ENCODE assay signal across 2 cellular contexts in the genomic region with DNA sequence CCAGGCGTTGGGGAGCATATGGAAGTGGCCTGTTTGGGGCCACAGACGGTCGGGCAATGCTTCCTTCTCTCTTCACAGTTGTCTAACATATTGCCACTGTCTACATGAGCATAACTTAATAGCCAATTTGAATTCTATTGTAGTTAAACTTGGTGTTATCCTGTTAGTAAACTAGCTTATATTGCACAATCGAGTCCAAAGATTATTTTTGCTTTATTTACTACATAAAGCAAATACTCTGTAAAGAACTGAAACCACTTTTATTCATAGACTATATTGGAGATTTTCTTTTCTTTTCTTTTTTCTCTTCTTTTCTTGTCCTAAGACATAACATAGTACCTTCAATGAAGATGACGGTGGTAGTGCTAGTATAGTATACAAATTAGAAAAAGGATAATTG.
TF ChIP-seq lines count a peak whose summit lies in the region.

No MANE protein-coding gene starts in this region.

TF ChIP-seq in K562, 482 proteins besides CTCF, POLR2A, EP300 and RAD21 (continued from another document):
- TF ChIP-seq, protein P1, sequence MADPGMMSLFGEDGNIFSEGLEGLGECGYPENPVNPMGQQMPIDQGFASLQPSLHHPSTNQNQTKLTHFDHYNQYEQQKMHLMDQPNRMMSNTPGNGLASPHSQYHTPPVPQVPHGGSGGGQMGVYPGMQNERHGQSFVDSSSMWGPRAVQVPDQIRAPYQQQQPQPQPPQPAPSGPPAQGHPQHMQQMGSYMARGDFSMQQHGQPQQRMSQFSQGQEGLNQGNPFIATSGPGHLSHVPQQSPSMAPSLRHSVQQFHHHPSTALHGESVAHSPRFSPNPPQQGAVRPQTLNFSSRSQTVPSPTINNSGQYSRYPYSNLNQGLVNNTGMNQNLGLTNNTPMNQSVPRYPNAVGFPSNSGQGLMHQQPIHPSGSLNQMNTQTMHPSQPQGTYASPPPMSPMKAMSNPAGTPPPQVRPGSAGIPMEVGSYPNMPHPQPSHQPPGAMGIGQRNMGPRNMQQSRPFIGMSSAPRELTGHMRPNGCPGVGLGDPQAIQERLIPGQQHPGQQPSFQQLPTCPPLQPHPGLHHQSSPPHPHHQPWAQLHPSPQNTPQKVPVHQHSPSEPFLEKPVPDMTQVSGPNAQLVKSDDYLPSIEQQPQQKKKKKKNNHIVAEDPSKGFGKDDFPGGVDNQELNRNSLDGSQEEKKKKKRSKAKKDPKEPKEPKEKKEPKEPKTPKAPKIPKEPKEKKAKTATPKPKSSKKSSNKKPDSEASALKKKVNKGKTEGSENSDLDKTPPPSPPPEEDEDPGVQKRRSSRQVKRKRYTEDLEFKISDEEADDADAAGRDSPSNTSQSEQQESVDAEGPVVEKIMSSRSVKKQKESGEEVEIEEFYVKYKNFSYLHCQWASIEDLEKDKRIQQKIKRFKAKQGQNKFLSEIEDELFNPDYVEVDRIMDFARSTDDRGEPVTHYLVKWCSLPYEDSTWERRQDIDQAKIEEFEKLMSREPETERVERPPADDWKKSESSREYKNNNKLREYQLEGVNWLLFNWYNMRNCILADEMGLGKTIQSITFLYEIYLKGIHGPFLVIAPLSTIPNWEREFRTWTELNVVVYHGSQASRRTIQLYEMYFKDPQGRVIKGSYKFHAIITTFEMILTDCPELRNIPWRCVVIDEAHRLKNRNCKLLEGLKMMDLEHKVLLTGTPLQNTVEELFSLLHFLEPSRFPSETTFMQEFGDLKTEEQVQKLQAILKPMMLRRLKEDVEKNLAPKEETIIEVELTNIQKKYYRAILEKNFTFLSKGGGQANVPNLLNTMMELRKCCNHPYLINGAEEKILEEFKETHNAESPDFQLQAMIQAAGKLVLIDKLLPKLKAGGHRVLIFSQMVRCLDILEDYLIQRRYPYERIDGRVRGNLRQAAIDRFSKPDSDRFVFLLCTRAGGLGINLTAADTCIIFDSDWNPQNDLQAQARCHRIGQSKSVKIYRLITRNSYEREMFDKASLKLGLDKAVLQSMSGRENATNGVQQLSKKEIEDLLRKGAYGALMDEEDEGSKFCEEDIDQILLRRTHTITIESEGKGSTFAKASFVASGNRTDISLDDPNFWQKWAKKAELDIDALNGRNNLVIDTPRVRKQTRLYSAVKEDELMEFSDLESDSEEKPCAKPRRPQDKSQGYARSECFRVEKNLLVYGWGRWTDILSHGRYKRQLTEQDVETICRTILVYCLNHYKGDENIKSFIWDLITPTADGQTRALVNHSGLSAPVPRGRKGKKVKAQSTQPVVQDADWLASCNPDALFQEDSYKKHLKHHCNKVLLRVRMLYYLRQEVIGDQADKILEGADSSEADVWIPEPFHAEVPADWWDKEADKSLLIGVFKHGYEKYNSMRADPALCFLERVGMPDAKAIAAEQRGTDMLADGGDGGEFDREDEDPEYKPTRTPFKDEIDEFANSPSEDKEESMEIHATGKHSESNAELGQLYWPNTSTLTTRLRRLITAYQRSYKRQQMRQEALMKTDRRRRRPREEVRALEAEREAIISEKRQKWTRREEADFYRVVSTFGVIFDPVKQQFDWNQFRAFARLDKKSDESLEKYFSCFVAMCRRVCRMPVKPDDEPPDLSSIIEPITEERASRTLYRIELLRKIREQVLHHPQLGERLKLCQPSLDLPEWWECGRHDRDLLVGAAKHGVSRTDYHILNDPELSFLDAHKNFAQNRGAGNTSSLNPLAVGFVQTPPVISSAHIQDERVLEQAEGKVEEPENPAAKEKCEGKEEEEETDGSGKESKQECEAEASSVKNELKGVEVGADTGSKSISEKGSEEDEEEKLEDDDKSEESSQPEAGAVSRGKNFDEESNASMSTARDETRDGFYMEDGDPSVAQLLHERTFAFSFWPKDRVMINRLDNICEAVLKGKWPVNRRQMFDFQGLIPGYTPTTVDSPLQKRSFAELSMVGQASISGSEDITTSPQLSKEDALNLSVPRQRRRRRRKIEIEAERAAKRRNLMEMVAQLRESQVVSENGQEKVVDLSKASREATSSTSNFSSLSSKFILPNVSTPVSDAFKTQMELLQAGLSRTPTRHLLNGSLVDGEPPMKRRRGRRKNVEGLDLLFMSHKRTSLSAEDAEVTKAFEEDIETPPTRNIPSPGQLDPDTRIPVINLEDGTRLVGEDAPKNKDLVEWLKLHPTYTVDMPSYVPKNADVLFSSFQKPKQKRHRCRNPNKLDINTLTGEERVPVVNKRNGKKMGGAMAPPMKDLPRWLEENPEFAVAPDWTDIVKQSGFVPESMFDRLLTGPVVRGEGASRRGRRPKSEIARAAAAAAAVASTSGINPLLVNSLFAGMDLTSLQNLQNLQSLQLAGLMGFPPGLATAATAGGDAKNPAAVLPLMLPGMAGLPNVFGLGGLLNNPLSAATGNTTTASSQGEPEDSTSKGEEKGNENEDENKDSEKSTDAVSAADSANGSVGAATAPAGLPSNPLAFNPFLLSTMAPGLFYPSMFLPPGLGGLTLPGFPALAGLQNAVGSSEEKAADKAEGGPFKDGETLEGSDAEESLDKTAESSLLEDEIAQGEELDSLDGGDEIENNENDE (IDR thresholded peaks at IDR 0.05; ENCODE audit: low read depth, low read length), result no peak
- TF ChIP-seq CEBPG (CRISPR knock-in tag; IDR thresholded peaks at IDR 0.05) (no peak), CEBPG (tag; conservative IDR thresholded peaks at IDR 0.05 in 1 of 2, IDR thresholded peaks at IDR 0.05 in 1 of 2) (peak in 1 of 2 experiments; percentile 79; a peak in 2 of 4 replicates), CSDE1 (IDR thresholded peaks at IDR 0.05) (no peak)

TF ChIP-seq in liver, 16 proteins besides CTCF, POLR2A, EP300 and RAD21 (continued from another document):
- TF ChIP-seq, protein P2, sequence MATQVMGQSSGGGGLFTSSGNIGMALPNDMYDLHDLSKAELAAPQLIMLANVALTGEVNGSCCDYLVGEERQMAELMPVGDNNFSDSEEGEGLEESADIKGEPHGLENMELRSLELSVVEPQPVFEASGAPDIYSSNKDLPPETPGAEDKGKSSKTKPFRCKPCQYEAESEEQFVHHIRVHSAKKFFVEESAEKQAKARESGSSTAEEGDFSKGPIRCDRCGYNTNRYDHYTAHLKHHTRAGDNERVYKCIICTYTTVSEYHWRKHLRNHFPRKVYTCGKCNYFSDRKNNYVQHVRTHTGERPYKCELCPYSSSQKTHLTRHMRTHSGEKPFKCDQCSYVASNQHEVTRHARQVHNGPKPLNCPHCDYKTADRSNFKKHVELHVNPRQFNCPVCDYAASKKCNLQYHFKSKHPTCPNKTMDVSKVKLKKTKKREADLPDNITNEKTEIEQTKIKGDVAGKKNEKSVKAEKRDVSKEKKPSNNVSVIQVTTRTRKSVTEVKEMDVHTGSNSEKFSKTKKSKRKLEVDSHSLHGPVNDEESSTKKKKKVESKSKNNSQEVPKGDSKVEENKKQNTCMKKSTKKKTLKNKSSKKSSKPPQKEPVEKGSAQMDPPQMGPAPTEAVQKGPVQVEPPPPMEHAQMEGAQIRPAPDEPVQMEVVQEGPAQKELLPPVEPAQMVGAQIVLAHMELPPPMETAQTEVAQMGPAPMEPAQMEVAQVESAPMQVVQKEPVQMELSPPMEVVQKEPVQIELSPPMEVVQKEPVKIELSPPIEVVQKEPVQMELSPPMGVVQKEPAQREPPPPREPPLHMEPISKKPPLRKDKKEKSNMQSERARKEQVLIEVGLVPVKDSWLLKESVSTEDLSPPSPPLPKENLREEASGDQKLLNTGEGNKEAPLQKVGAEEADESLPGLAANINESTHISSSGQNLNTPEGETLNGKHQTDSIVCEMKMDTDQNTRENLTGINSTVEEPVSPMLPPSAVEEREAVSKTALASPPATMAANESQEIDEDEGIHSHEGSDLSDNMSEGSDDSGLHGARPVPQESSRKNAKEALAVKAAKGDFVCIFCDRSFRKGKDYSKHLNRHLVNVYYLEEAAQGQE (IDR thresholded peaks at IDR 0.05), result no peak
